2 cellular contexts compared by ENCODE assay signal in the genomic region with DNA sequence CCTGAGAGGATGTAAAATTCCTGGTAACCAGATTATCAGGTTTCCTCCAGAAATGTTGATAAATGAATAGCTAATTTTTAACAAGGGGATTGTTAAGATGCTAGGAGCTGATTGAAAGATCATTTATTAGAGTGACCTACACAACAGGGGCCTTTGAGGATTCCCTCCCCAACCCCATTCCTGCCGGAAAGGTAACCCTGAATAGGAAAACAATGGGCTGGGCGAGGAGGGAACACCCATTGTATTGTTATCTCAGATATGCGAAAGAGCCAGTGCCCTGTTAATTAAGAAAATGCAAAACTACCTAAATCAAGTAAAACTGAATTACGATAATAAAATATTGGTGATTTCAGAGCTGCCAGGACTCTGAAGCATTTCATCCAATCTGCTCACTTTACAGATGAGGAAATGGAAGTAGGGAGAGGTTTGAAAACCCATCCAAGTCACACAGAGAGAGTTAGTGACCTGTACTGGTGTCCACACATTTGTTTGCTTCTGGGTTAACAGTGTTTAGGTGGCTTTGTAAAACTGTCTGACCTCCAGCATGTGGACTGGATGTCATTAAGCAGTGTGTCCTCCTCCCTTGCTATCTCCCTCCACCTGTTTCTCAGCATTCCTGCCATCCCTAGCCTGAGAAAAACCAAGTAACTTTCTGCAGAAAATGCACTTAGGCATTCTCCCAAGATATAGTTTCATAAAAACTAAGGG.
TF ChIP-seq lines count a peak whose summit lies in the region.

No MANE protein-coding gene starts in this region.

TF ChIP-seq in WTC11, 78 proteins besides CTCF, POLR2A, EP300 and RAD21 (continued from another document):
- TF ChIP-seq ZNF219 (CRISPR knock-in tag; IDR thresholded peaks at IDR 0.05; ENCODE audit: borderline replicate concordance) (no peak), RELA (CRISPR knock-in tag; IDR thresholded peaks at IDR 0.05; ENCODE audit: borderline replicate concordance) (no peak), NFE2L1 (CRISPR knock-in tag; IDR thresholded peaks at IDR 0.05) (no peak), ZBTB21 (CRISPR knock-in tag; IDR thresholded peaks at IDR 0.05; ENCODE audit: borderline replicate concordance) (no peak), NR1H2 (CRISPR knock-in tag; IDR thresholded peaks at IDR 0.05) (no peak), MXD4 (CRISPR knock-in tag; IDR thresholded peaks at IDR 0.05; ENCODE audit: borderline replicate concordance) (no peak), ZNF423 (CRISPR knock-in tag; IDR thresholded peaks at IDR 0.05) (no peak), KAT7 (CRISPR knock-in tag; IDR thresholded peaks at IDR 0.05; ENCODE audit: borderline replicate concordance) (no peak), TCF7 (CRISPR knock-in tag; IDR thresholded peaks at IDR 0.05; ENCODE audit: low read depth) (no peak), ZNF317 (CRISPR knock-in tag; IDR thresholded peaks at IDR 0.05; ENCODE audit: borderline replicate concordance, low read depth) (no peak), ZNF263 (CRISPR knock-in tag; IDR thresholded peaks at IDR 0.05; ENCODE audit: low read depth) (no peak), IRF2 (CRISPR knock-in tag; IDR thresholded peaks at IDR 0.05; ENCODE audit: borderline replicate concordance, low read depth) (no peak)
- TF ChIP-seq, protein P1, sequence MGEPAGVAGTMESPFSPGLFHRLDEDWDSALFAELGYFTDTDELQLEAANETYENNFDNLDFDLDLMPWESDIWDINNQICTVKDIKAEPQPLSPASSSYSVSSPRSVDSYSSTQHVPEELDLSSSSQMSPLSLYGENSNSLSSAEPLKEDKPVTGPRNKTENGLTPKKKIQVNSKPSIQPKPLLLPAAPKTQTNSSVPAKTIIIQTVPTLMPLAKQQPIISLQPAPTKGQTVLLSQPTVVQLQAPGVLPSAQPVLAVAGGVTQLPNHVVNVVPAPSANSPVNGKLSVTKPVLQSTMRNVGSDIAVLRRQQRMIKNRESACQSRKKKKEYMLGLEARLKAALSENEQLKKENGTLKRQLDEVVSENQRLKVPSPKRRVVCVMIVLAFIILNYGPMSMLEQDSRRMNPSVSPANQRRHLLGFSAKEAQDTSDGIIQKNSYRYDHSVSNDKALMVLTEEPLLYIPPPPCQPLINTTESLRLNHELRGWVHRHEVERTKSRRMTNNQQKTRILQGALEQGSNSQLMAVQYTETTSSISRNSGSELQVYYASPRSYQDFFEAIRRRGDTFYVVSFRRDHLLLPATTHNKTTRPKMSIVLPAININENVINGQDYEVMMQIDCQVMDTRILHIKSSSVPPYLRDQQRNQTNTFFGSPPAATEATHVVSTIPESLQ (CRISPR knock-in tag; IDR thresholded peaks at IDR 0.05), result no peak
- TF ChIP-seq, protein P2, sequence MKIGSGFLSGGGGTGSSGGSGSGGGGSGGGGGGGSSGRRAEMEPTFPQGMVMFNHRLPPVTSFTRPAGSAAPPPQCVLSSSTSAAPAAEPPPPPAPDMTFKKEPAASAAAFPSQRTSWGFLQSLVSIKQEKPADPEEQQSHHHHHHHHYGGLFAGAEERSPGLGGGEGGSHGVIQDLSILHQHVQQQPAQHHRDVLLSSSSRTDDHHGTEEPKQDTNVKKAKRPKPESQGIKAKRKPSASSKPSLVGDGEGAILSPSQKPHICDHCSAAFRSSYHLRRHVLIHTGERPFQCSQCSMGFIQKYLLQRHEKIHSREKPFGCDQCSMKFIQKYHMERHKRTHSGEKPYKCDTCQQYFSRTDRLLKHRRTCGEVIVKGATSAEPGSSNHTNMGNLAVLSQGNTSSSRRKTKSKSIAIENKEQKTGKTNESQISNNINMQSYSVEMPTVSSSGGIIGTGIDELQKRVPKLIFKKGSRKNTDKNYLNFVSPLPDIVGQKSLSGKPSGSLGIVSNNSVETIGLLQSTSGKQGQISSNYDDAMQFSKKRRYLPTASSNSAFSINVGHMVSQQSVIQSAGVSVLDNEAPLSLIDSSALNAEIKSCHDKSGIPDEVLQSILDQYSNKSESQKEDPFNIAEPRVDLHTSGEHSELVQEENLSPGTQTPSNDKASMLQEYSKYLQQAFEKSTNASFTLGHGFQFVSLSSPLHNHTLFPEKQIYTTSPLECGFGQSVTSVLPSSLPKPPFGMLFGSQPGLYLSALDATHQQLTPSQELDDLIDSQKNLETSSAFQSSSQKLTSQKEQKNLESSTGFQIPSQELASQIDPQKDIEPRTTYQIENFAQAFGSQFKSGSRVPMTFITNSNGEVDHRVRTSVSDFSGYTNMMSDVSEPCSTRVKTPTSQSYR (CRISPR knock-in tag; IDR thresholded peaks at IDR 0.05), result no peak
- TF ChIP-seq, protein P3, sequence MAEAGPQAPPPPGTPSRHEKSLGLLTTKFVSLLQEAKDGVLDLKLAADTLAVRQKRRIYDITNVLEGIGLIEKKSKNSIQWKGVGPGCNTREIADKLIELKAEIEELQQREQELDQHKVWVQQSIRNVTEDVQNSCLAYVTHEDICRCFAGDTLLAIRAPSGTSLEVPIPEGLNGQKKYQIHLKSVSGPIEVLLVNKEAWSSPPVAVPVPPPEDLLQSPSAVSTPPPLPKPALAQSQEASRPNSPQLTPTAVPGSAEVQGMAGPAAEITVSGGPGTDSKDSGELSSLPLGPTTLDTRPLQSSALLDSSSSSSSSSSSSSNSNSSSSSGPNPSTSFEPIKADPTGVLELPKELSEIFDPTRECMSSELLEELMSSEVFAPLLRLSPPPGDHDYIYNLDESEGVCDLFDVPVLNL (CRISPR knock-in tag; IDR thresholded peaks at IDR 0.05; ENCODE audit: borderline replicate concordance, low read depth), result no peak
- TF ChIP-seq, protein P4, sequence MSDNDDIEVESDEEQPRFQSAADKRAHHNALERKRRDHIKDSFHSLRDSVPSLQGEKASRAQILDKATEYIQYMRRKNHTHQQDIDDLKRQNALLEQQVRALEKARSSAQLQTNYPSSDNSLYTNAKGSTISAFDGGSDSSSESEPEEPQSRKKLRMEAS (CRISPR knock-in tag; IDR thresholded peaks at IDR 0.05), result no peak
- TF ChIP-seq, protein P5, sequence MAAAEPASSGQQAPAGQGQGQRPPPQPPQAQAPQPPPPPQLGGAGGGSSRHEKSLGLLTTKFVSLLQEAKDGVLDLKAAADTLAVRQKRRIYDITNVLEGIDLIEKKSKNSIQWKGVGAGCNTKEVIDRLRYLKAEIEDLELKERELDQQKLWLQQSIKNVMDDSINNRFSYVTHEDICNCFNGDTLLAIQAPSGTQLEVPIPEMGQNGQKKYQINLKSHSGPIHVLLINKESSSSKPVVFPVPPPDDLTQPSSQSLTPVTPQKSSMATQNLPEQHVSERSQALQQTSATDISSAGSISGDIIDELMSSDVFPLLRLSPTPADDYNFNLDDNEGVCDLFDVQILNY (CRISPR knock-in tag; IDR thresholded peaks at IDR 0.05), result no peak
TF ChIP-seq in WTC11: peak in this region for 0.

TF ChIP-seq in liver, 16 proteins besides CTCF, POLR2A, EP300 and RAD21 (continued from another document):
- TF ChIP-seq, protein P6, sequence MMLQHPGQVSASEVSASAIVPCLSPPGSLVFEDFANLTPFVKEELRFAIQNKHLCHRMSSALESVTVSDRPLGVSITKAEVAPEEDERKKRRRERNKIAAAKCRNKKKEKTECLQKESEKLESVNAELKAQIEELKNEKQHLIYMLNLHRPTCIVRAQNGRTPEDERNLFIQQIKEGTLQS (IDR thresholded peaks at IDR 0.05), result no peak
- TF ChIP-seq EGR1 (IDR thresholded peaks at IDR 0.05; ENCODE audit: low read depth in 2 of 2) (no peak), HNF4A (conservative IDR thresholded peaks at IDR 0.05) (peak; percentile 41 to 63), SP1 (IDR thresholded peaks at IDR 0.05) (peak; percentile 44), JUND (IDR thresholded peaks at IDR 0.05) (no peak), RXRA (IDR thresholded peaks at IDR 0.05) (peak; percentile 63 to 76), FOXA2 (IDR thresholded peaks at IDR 0.05) (peak; percentile 40), GABPA (IDR thresholded peaks at IDR 0.05 in 1 of 2, conservative IDR thresholded peaks at IDR 0.05 in 1 of 2) (no peak), YY1 (IDR thresholded peaks at IDR 0.05) (peak; percentile 64)
- TF ChIP-seq, protein P4 (IDR thresholded peaks at IDR 0.05), result peak; percentile 69
